1 cellular context compared by ENCODE assay signal in genomic region chr6:42938987-42939809, GRCh38.
TF ChIP-seq lines count a peak whose summit lies in the region.

No MANE protein-coding gene starts in this region.

TF ChIP-seq in HepG2, 621 proteins besides CTCF, POLR2A, EP300 and RAD21 (continued from another document and continues in another):
- TF ChIP-seq AHDC1 (CRISPR knock-in tag; IDR thresholded peaks at IDR 0.05; ENCODE audit: borderline replicate concordance) (peak; percentile 88), XRCC5 (optimal IDR thresholded peaks at IDR 0.05; ENCODE audit: low read length) (no peak), ZSCAN29 (CRISPR knock-in tag; conservative IDR thresholded peaks at IDR 0.05) (peak; percentile 89), ZNF513 (CRISPR knock-in tag; conservative IDR thresholded peaks at IDR 0.05) (no peak), RCOR2 (CRISPR knock-in tag; IDR thresholded peaks at IDR 0.05) (peak; percentile 85), KDM3A (CRISPR knock-in tag; IDR thresholded peaks at IDR 0.05; ENCODE audit: low read depth) (peak; percentile 82; the same call in 1 of the 2 replicates), DBP (CRISPR knock-in tag; IDR thresholded peaks at IDR 0.05; ENCODE audit: not compliant biosample characterization) (no peak), NR2C2 (CRISPR knock-in tag; IDR thresholded peaks at IDR 0.05; ENCODE audit: borderline replicate concordance) (peak; percentile 71; the same call in 1 of the 2 replicates), ZFP41 (CRISPR knock-in tag; IDR thresholded peaks at IDR 0.05; ENCODE audit: borderline replicate concordance) (peak; percentile 89), ZSCAN9 (CRISPR knock-in tag; IDR thresholded peaks at IDR 0.05; ENCODE audit: borderline replicate concordance) (peak; percentile 97), SPEN (CRISPR knock-in tag; IDR thresholded peaks at IDR 0.05; ENCODE audit: low read depth) (peak; percentile 67; the same call in 1 of the 2 replicates), ZNF746 (CRISPR knock-in tag; IDR thresholded peaks at IDR 0.05) (peak; percentile 96), HDAC1 (CRISPR knock-in tag; IDR thresholded peaks at IDR 0.05) (peak; percentile 97), TERF1 (CRISPR knock-in tag; IDR thresholded peaks at IDR 0.05) (no peak), ZIK1 (CRISPR knock-in tag; IDR thresholded peaks at IDR 0.05; ENCODE audit: borderline replicate concordance, low read depth) (peak; percentile 91; the same call in 1 of the 2 replicates), NR3C1 (CRISPR knock-in tag; IDR thresholded peaks at IDR 0.05) (no peak), ZZZ3 (CRISPR knock-in tag; IDR thresholded peaks at IDR 0.05; ENCODE audit: borderline replicate concordance) (peak; percentile 41; the same call in 1 of the 2 replicates), ATF3 (CRISPR knock-in tag; IDR thresholded peaks at IDR 0.05) (no peak), ZNF160 (CRISPR knock-in tag; IDR thresholded peaks at IDR 0.05) (peak; percentile 75; the same call in 1 of the 2 replicates), ZNF230 (CRISPR knock-in tag; IDR thresholded peaks at IDR 0.05) (peak; percentile 92; the same call in 1 of the 2 replicates), LRRFIP1 (CRISPR knock-in tag; conservative IDR thresholded peaks at IDR 0.05) (no peak), ZNF530 (CRISPR knock-in tag; IDR thresholded peaks at IDR 0.05; ENCODE audit: low read depth) (no peak), TSC22D2 (CRISPR knock-in tag; IDR thresholded peaks at IDR 0.05; ENCODE audit: borderline replicate concordance) (no peak), GMEB1 (CRISPR knock-in tag; IDR thresholded peaks at IDR 0.05; ENCODE audit: borderline replicate concordance) (peak; percentile 68; the same call in 1 of the 2 replicates), ZBTB42 (CRISPR knock-in tag; IDR thresholded peaks at IDR 0.05) (0 out of 2 replicates have a peak, but pooled peaks have one; percentile 77), PRPF4 (IDR thresholded peaks at IDR 0.05; ENCODE audit: low read depth, low read length, poor library complexity, severe bottlenecking) (no peak), ZNF414 (CRISPR knock-in tag; IDR thresholded peaks at IDR 0.05) (peak; percentile 98), SALL2 (CRISPR knock-in tag; IDR thresholded peaks at IDR 0.05) (no peak), PHF5A (CRISPR knock-in tag; IDR thresholded peaks at IDR 0.05; ENCODE audit: low read depth, unreplicated experiment) (peak; percentile 74), YY1 (IDR thresholded peaks at IDR 0.05; ENCODE audit: insufficient read depth, insufficient replicate concordance, low read depth, low read length) (peak; percentile 18), ZNF362 (CRISPR knock-in tag; IDR thresholded peaks at IDR 0.05; ENCODE audit: borderline replicate concordance) (peak; percentile 65; the same call in 1 of the 2 replicates), ZNF710 (CRISPR knock-in tag; IDR thresholded peaks at IDR 0.05; ENCODE audit: borderline replicate concordance) (peak; percentile 64; the same call in 1 of the 2 replicates), ZNF777 (CRISPR knock-in tag; IDR thresholded peaks at IDR 0.05) (no peak), ZFAT (CRISPR knock-in tag; conservative IDR thresholded peaks at IDR 0.05) (no peak), ZNF598 (CRISPR knock-in tag; IDR thresholded peaks at IDR 0.05; ENCODE audit: borderline replicate concordance) (0 out of 2 replicates have a peak, but pooled peaks have one; percentile 19), ZFP82 (CRISPR knock-in tag; IDR thresholded peaks at IDR 0.05; ENCODE audit: borderline replicate concordance) (no peak), SUZ12 (IDR thresholded peaks at IDR 0.05; ENCODE audit: low read depth, low read length) (no peak), BCL3 (CRISPR knock-in tag; IDR thresholded peaks at IDR 0.05) (peak; percentile 56; the same call in 1 of the 2 replicates), NR1H2 (CRISPR knock-in tag; IDR thresholded peaks at IDR 0.05; ENCODE audit: borderline replicate concordance, low read depth) (no peak; the same call in 1 of the 2 replicates)
